25 cellular contexts compared by ENCODE assay signal in the genomic region with DNA sequence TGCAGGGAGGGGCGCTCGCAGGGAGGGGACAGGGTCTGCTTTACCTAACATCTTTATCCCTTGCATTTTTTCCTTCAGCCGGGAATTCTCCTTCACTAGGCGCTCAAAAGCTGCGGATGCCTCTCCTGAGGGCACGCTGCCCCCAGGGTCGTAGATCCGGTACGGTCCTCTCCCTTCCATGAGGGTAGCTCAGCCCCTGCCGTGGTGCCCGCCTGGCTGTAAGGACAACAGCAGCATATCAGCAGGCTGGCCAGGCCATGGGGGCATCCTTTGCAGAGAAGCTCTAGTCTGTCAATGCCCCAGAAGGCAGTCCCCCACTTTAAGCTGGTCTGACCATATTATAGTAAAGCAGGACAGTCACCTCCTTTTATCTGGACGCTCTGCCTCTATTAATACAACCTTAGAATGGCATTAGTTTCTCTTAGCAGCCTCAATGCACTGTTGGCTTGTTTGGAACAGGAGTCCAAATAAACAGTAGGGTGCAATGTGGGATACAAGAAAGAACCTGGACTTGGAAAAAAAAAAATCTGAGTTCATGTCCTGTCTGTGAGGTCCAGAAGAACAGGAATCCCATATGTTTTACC. TPM values are rescaled to one million over a fixed set of nuclear protein-coding genes. Genes with fewer than 3 reads are reported as not detected.
DNase-seq lines count a peak whose midpoint lies in the region; ATAC-seq, FAIRE-seq and TF ChIP-seq lines count a peak whose summit lies in the region.
"Had no signal": no experiment of that assay in that cellular context is flagged by ENCODE, and none has a peak within 500 bp of the region (broad histone marks: within the 10 kb centered on the region; RNA-seq: fewer than 3 reads in every experiment).

No MANE protein-coding gene starts in this region.

- H3K36me3 ChIP-seq in OCI-LY3 (replicated peaks; ENCODE audit: low read depth, low read length): peaks cover 64% of the 10 kb centered on the region
- peaks cover 31 to 60% of the 10 kb centered on the region in 2 experiments for H3K36me3 ChIP-seq in mesenchymal stem cell (ENCODE audit: control insufficient read depth in 1 of 2, insufficient read depth in 2 of 2, low read depth in 1 of 2, low read length in 2 of 2)
- no peaks in the 10 kb centered on the region for H3K36me3 ChIP-seq in ovary
- H3K36me3 ChIP-seq: neural progenitor cell had no signal

- peak overlapping the region; percentile 58 for H2AK5ac ChIP-seq in mesenchymal stem cell (ENCODE audit: low read length, severe bottlenecking)

- no peak overlapping the region for H3K4ac ChIP-seq in mesenchymal stem cell (ENCODE audit: low read depth in 1 of 2, low read length in 2 of 2)

- no peaks in the 10 kb centered on the region for H3K27me3 Mint-ChIP-seq in activated CD4-positive, alpha-beta T cell treated with anti-CD3 and anti-CD28 coated beads for 36 hours
- H3K27me3 Mint-ChIP-seq: activated naive CD8-positive, alpha-beta T cell treated with anti-CD3 and anti-CD28 coated beads, Interleukin-2, amount 10 ng/mL, durations not matched to agents 7 days and 5 days; IgD-negative memory B cell; progenitor cell of endocrine pancreas had no signal

- FAIRE-seq in A549 (lab: Jason Lieb, UNC): no peak
- FAIRE-seq: frontal cortex, RCC 7860, small intestine had no signal

- TF ChIP-seq POLR2A in A549 (IDR thresholded peaks at IDR 0.05; ENCODE audit: low read length) (no peak), ovary (IDR thresholded peaks at IDR 0.05) (no peak)

- H3K27me3 ChIP-seq in OCI-LY3 (ENCODE audit: low read depth, low read length) (no peaks in the 10 kb centered on the region), mesenchymal stem cell (ENCODE audit: control insufficient read depth in 1 of 2, insufficient read depth in 1 of 2, low read length in 2 of 2) (peaks cover 0 to 13% of the 10 kb centered on the region in 2 experiments), ovary (no peaks in the 10 kb centered on the region)
- H3K27me3 ChIP-seq: neural progenitor cell, stomach, transverse colon had no signal

- CTCF ChIA-PET in activated CD4-positive, alpha-beta T cell treated with anti-CD3 and anti-CD28 coated beads for 36 hours (lab: Charles Lee): interaction anchor here (0.8 to 2.2 kb wide), 9 partner anchors 11 to 176 kb away, joined by 3 to 11 read pairs (median 4); partner anchors contain the start of gene TNIP1
- CTCF ChIA-PET in A549 (lab: Yijun Ruan, JAX): interaction anchor here (0.6 to 13.2 kb wide), 6 partner anchors 8 to 392 kb away, joined by 3 to 153 read pairs (median 4); no protein-coding TSS in a partner anchor

- peak overlapping the region in 1 of 2 experiments; percentile 81; a peak in 2 of 6 replicates for H3K27ac ChIP-seq in A549
- peak overlapping the region; percentile 89 for H3K27ac ChIP-seq in OCI-LY3 (ENCODE audit: low read length)
- no peak overlapping the region for H3K27ac ChIP-seq in mesenchymal stem cell (ENCODE audit: low read length, poor library complexity, severe bottlenecking)
- no peak overlapping the region for H3K27ac ChIP-seq in ovary
- H3K27ac ChIP-seq: neural progenitor cell had no signal

- POLR2A ChIA-PET in activated CD4-positive, alpha-beta T cell treated with anti-CD3 and anti-CD28 coated beads for 36 hours (lab: Charles Lee): interaction anchor here (1.2 to 2.0 kb wide), 2 partner anchors 13 to 14 kb away, joined by 4 to 21 read pairs; no protein-coding TSS in a partner anchor
- POLR2A ChIA-PET in A549 (lab: Yijun Ruan, JAX): interaction anchor here (0.7 kb wide), 1 partner anchor 28 kb away, joined by 3 read pairs; no protein-coding TSS in a partner anchor

- H2AFZ ChIP-seq in OCI-LY3 (ENCODE audit: low read depth, low read length) (no peak overlapping the region), mesenchymal stem cell (ENCODE audit: low read depth, low read length) (no peak overlapping the region)
- H2AFZ ChIP-seq: neural progenitor cell had no signal

- DNase-seq in activated CD4-positive, alpha-beta T cell treated with anti-CD3 and anti-CD28 coated beads for 36 hours: no peak
- DNase-seq in activated CD4-positive, alpha-beta T cell treated with anti-CD3 and anti-CD28 coated beads for 4 hours: no peak
- no peak for DNase-seq in A549 (ENCODE audit: low read depth in 1 of 2, low spot score in 1 of 2)
- no peak for DNase-seq in mesenchymal stem cell
- no peak for DNase-seq in ovary
- DNase-seq: 8988T; activated CD4-positive, alpha-beta T cell treated with anti-CD3 and anti-CD28 coated beads, Interleukin-2, amount 50 U/mL, for 1 hour; activated naive CD8-positive, alpha-beta T cell treated with anti-CD3 and anti-CD28 coated beads, Interleukin-2, amount 10 ng/mL, durations not matched to agents 7 days and 5 days; effector CD8-positive, alpha-beta T cell; islet precursor cell; NCI-H1436; NCI-H510A; small intestine; stimulated activated CD4-positive, alpha-beta T cell treated with anti-CD3 and anti-CD28 coated beads, Interleukin-4, amount 100 ng/mL, for 1 hour; stomach; T-helper 2 cell; transverse colon had no signal

- peaks cover 99% of the 10 kb centered on the region for H3K4me1 Mint-ChIP-seq in activated CD4-positive, alpha-beta T cell treated with anti-CD3 and anti-CD28 coated beads for 36 hours

- H3K9ac ChIP-seq in OCI-LY3 (ENCODE audit: low read length): 0 out of 2 replicates have a peak overlapping the region, but pooled peaks have one; percentile 51
- H3K9ac ChIP-seq in mesenchymal stem cell (ENCODE audit: low read length): no peak overlapping the region
- H3K9ac ChIP-seq: neural progenitor cell had no signal

- no peak overlapping the region for H3K4me3 Mint-ChIP-seq in activated CD4-positive, alpha-beta T cell treated with anti-CD3 and anti-CD28 coated beads for 36 hours
- H3K4me3 Mint-ChIP-seq: activated naive CD8-positive, alpha-beta T cell treated with anti-CD3 and anti-CD28 coated beads, Interleukin-2, amount 10 ng/mL, durations not matched to agents 7 days and 5 days; neural progenitor cell had no signal

- H3K4me1 ChIP-seq in A549: peaks cover 59% of the 10 kb centered on the region
- peaks cover 100% of the 10 kb centered on the region for H3K4me1 ChIP-seq in OCI-LY3 (ENCODE audit: low read length)
- H3K4me1 ChIP-seq in mesenchymal stem cell (ENCODE audit: control insufficient read depth, insufficient read depth, low read depth, low read length): peaks cover 73% of the 10 kb centered on the region
- H3K4me1 ChIP-seq in ovary (ENCODE audit: insufficient read depth): peaks cover 36% of the 10 kb centered on the region
- H3K4me1 ChIP-seq: neural progenitor cell had no signal

- H3K9me3 ChIP-seq in A549 (no peaks in the 10 kb centered on the region), OCI-LY3 (ENCODE audit: insufficient read depth, low read length) (no peaks in the 10 kb centered on the region), mesenchymal stem cell (ENCODE audit: control insufficient read depth, low read length) (no peaks in the 10 kb centered on the region), ovary (no peaks in the 10 kb centered on the region)
- H3K9me3 ChIP-seq: stomach, transverse colon had no signal

- H2BK12ac ChIP-seq in mesenchymal stem cell (ENCODE audit: low read length in 2 of 2): peak overlapping the region in 1 of 2 experiments; percentile 3

- H2BK120ac ChIP-seq in mesenchymal stem cell (ENCODE audit: low read depth, low read length): no peak overlapping the region

- H3K27ac Mint-ChIP-seq in activated CD4-positive, alpha-beta T cell treated with anti-CD3 and anti-CD28 coated beads for 36 hours: peak overlapping the region; percentile 91
- H3K27ac Mint-ChIP-seq: activated naive CD8-positive, alpha-beta T cell treated with anti-CD3 and anti-CD28 coated beads, Interleukin-2, amount 10 ng/mL, durations not matched to agents 7 days and 5 days; progenitor cell of endocrine pancreas had no signal

- H3K18ac ChIP-seq in mesenchymal stem cell (ENCODE audit: low read depth in 1 of 2, low read length in 2 of 2): peak overlapping the region in 1 of 2 experiments; percentile 42

- no peak for TF ChIP-seq EP300 in A549 (IDR thresholded peaks at IDR 0.05)
- no peak for TF ChIP-seq EP300 in ovary (IDR thresholded peaks at IDR 0.05)

- peaks cover 96% of the 10 kb centered on the region for H3K36me3 Mint-ChIP-seq in activated CD4-positive, alpha-beta T cell treated with anti-CD3 and anti-CD28 coated beads for 36 hours (ENCODE audit: low read depth)

- no peak overlapping the region for H3K23ac ChIP-seq in mesenchymal stem cell (ENCODE audit: low read length in 2 of 2)

- no peaks in the 10 kb centered on the region for H3K9me3 Mint-ChIP-seq in activated CD4-positive, alpha-beta T cell treated with anti-CD3 and anti-CD28 coated beads for 36 hours (ENCODE audit: low read depth)
- H3K9me3 Mint-ChIP-seq: activated naive CD8-positive, alpha-beta T cell treated with anti-CD3 and anti-CD28 coated beads, Interleukin-2, amount 10 ng/mL, durations not matched to agents 7 days and 5 days; IgD-negative memory B cell had no signal

- no peak overlapping the region for H3K4me3 ChIP-seq in A549
- H3K4me3 ChIP-seq in OCI-LY3 (ENCODE audit: low read length): peak overlapping the region; percentile 51; the same call in 1 of the 2 replicates
- no peak overlapping the region for H3K4me3 ChIP-seq in mesenchymal stem cell (ENCODE audit: insufficient read depth in 1 of 2, low read depth in 1 of 2, low read length in 2 of 2)
- H3K4me3 ChIP-seq in ovary: no peak overlapping the region
- H3K4me3 ChIP-seq: neural progenitor cell, stomach, transverse colon had no signal

- no peak overlapping the region for H3K14ac ChIP-seq in mesenchymal stem cell (ENCODE audit: low read length in 2 of 2)

- H4K20me1 ChIP-seq in OCI-LY3 (ENCODE audit: insufficient read depth, low read length): peaks cover 75% of the 10 kb centered on the region

- H4K8ac ChIP-seq in mesenchymal stem cell (ENCODE audit: low read length): no peak overlapping the region

- no peak for TF ChIP-seq RAD21 in A549 (conservative IDR thresholded peaks at IDR 0.05 in 1 of 2, IDR thresholded peaks at IDR 0.05 in 1 of 2)

- H2BK15ac ChIP-seq in mesenchymal stem cell (ENCODE audit: low read depth, poor library complexity, severe bottlenecking): no peak overlapping the region

- peak overlapping the region; percentile 71 for H4K91ac ChIP-seq in mesenchymal stem cell (ENCODE audit: low read length)

- no peak overlapping the region for H2BK5ac ChIP-seq in mesenchymal stem cell (ENCODE audit: low read depth, low read length, poor library complexity, severe bottlenecking)

- intact Hi-C loops in activated CD4-positive, alpha-beta T cell treated with anti-CD3 and anti-CD28 coated beads for 36 hours (cut with DNase I, micrococcal nuclease): loop anchor here in 1 of 2 experiments (5.0 kb wide), 1 partner anchor 32 kb away; no protein-coding TSS in a partner anchor
- intact Hi-C loops in ovary (cut with DNase I): no loop called here

- no peak overlapping the region for H3K4me2 ChIP-seq in A549
- H3K4me2 ChIP-seq in OCI-LY3 (ENCODE audit: low read length): peak overlapping the region; percentile 81
- H3K4me2 ChIP-seq in mesenchymal stem cell (ENCODE audit: low read length, poor library complexity, severe bottlenecking): no peak overlapping the region
- H3K4me2 ChIP-seq: neural progenitor cell had no signal

- H3K79me1 ChIP-seq in mesenchymal stem cell (replicated peaks; ENCODE audit: low read length, poor library complexity, severe bottlenecking): peaks cover 14% of the 10 kb centered on the region

- ATAC-seq in activated CD4-positive, alpha-beta T cell treated with anti-CD3 and anti-CD28 coated beads for 36 hours: no peak
- ATAC-seq in A549 (no peak), HG03097 (IDR thresholded peaks at IDR 0.05; ENCODE audit: low FRiP score, unreplicated experiment) (no peak), GM19395 (IDR thresholded peaks at IDR 0.05; ENCODE audit: unreplicated experiment) (no peak)

- peaks cover 91% of the 10 kb centered on the region for H3K79me2 ChIP-seq in OCI-LY3 (ENCODE audit: low read length)

- WGBS in A549 (ENCODE audit: missing lambda C conversion rate): 93% methylated on average over 12 of the region's 12 CpGs
- 98% methylated on average over 12 of the region's 12 CpGs for WGBS in mesenchymal stem cell
- 94 to 97% (median 96%) methylated on average over 12 of the region's 12 CpGs for whole genome bisulfite sequencing in ovary, 3 donors

- TF ChIP-seq CTCF in A549 (IDR thresholded peaks at IDR 0.05) (no peak), OCI-LY3 (IDR thresholded peaks at IDR 0.05; ENCODE audit: low read depth, low read length) (no peak), ovary (IDR thresholded peaks at IDR 0.05) (no peak)

RNA-seq across cellular contexts. Expression of gene TNIP1, which starts 15.8 kb away (rescaled TPM):
- 100 to 1,000 TPM; 351 to 408 TPM for total RNA-seq in activated CD4-positive, alpha-beta T cell treated with anti-CD3 and anti-CD28 coated beads for 36 hours
- polyA plus RNA-seq in A549 (2011; rRNA removed): 43.4 and 48.4 TPM in 2 replicates
- polyA plus RNA-seq in A549 (2012; cell fraction: cytosol; rRNA removed): 52.4 and 56.8 TPM in 2 replicates
- 55.4 and 64.7 TPM in 2 replicates for polyA plus RNA-seq in A549 (2012; cell fraction: nucleus; rRNA removed)
- 53.4 to 68.2 TPM (median 55.8 TPM) in 3 replicates for polyA plus RNA-seq in A549 (2017; fragmentation: RNase III; extraction: RNeasy Plus Mini Kit Qiagen cat#74134 plus additional on column Dnase treatment)
- 77.5 and 77.6 TPM in 2 replicates for polyA minus RNA-seq in A549 (2011; rRNA and poly(A)+ RNA removed)
- polyA plus RNA-seq in mesenchymal stem cell (2013, experiment 1 of 2): 50.6 TPM
- 50.3 TPM for polyA plus RNA-seq in mesenchymal stem cell (2013, experiment 2 of 2)
- 10 to 100 TPM; 39.4 to 89.7 (median 69.9) TPM for total RNA-seq in ovary
- 10 to 100 TPM; 51.0 to 57.6 TPM for polyA plus RNA-seq in ovary

RNA-seq across cellular contexts. Expression of gene GPX3, which starts 44.6 kb away (rescaled TPM):
- not detected for total RNA-seq in activated CD4-positive, alpha-beta T cell treated with anti-CD3 and anti-CD28 coated beads for 36 hours
- polyA plus RNA-seq in A549 (2011; rRNA removed): 26.4 and 34.8 TPM in 2 replicates
- polyA plus RNA-seq in A549 (2012; cell fraction: cytosol; rRNA removed): 22.2 and 24.6 TPM in 2 replicates
- 9.0 and 10.4 TPM in 2 replicates for polyA plus RNA-seq in A549 (2012; cell fraction: nucleus; rRNA removed)
- 13.6 to 16.8 TPM (median 16.2 TPM) in 3 replicates for polyA plus RNA-seq in A549 (2017; fragmentation: RNase III; extraction: RNeasy Plus Mini Kit Qiagen cat#74134 plus additional on column Dnase treatment)
- polyA minus RNA-seq in A549 (2011; rRNA and poly(A)+ RNA removed): 29.1 and 40.9 TPM in 2 replicates
- polyA plus RNA-seq in mesenchymal stem cell (2013, experiment 1 of 2): 39.2 TPM
- polyA plus RNA-seq in mesenchymal stem cell (2013, experiment 2 of 2): 40.8 TPM
- 100 to 1,000 TPM; 110 to 380 (median 269) TPM for total RNA-seq in ovary
- 100 to 1,000 TPM; 635 to 827 TPM for polyA plus RNA-seq in ovary
- total RNA-seq: activated naive CD8-positive, alpha-beta T cell treated with anti-CD3 and anti-CD28 coated beads, Interleukin-2, amount 10 ng/mL, durations not matched to agents 7 days and 5 days had no signal

Comparison
In these comparisons a context has a peak if more than half of its experiments do, and no peak if none do; other contexts are left out.
1. RNA of gene GPX3, which starts 44.6 kb away (total RNA-seq): 110 to 380 TPM in ovary; not detected in activated CD4-positive, alpha-beta T cell treated with anti-CD3 and anti-CD28 coated beads for 36 hours; every median in the first group is over 10 times any median in the second.